Comparison of ENCODE assay signal across 11 cellular contexts in genomic region chr6:21005816-21006553, GRCh38.
DNase-seq lines count a peak whose midpoint lies in the region; ATAC-seq and TF ChIP-seq lines count a peak whose summit lies in the region.
"Had no signal": no experiment of that assay in that cellular context is flagged by ENCODE, and none has a peak within 500 bp of the region (broad histone marks: within the 10 kb centered on the region; RNA-seq: fewer than 3 reads in every experiment).

No MANE protein-coding gene starts in this region.

- peaks cover 5% of the 10 kb centered on the region for H3F3A ChIP-seq in PC-3 (ENCODE audit: low read length, unreplicated experiment)

- H2AFZ ChIP-seq in PC-3 (ENCODE audit: low read length): no peak overlapping the region

- peak; percentile 87 for DNase-seq in A172 (ENCODE audit: low spot score)
- DNase-seq in PC-3: peak; percentile 98
- DNase-seq in fibroblast of gingiva (ENCODE audit: low read depth): peak; percentile 70
- DNase-seq in retina: no peak
- DNase-seq in KG1 (lab: John Stamatoyannopoulos, UW): no peak
- DNase-seq in NCI-H1417 treated with DMSO at 0.1 percent for 48 hours (lab: John Stamatoyannopoulos, UW): no peak
- DNase-seq: cortex of kidney, MM.1S had no signal

- peak overlapping the region; percentile 7 for H3K4me3 ChIP-seq in PC-3 (ENCODE audit: low read length)
- H3K4me3 ChIP-seq: BLaER1 treated with 17β-estradiol and CSF1 and Interleukin-3, amounts not matched to agents 10 nM and 100 nM had no signal

- H3K9me2 ChIP-seq in PC-3 (replicated peaks; ENCODE audit: low read length): no peaks in the 10 kb centered on the region

- no peaks in the 10 kb centered on the region for H4K20me1 ChIP-seq in PC-3 (ENCODE audit: low read length)
- H4K20me1 ChIP-seq: BLaER1 treated with 17β-estradiol and CSF1 and Interleukin-3, amounts not matched to agents 10 nM and 100 nM had no signal

- H3K27me3 ChIP-seq in PC-3 (ENCODE audit: low read length): no peaks in the 10 kb centered on the region
- H3K27me3 ChIP-seq: BLaER1 treated with 17β-estradiol and CSF1 and Interleukin-3, amounts not matched to agents 10 nM and 100 nM had no signal

- intact Hi-C loops in PC-3 (cut with micrococcal nuclease): loop anchor here (1.0 to 5.0 kb wide), 2 partner anchors 16 to 84 kb away; no protein-coding TSS in a partner anchor

- TF ChIP-seq CTCF in PC-3 (conservative IDR thresholded peaks at IDR 0.05; ENCODE audit: low read depth, low read length): no peak

- H3K4me1 ChIP-seq in PC-3 (ENCODE audit: insufficient read depth, low read length): peaks cover 49% of the 10 kb centered on the region

- H3K9me3 ChIP-seq in PC-3 (ENCODE audit: low read length): no peaks in the 10 kb centered on the region

- peak; percentile 47 for ATAC-seq in GM19468 (IDR thresholded peaks at IDR 0.05; ENCODE audit: extremely low read depth, unreplicated experiment)
- peak; percentile 85 for ATAC-seq in PC-3
- no peak for ATAC-seq in GM19023 (IDR thresholded peaks at IDR 0.05; ENCODE audit: unreplicated experiment)

- POLR2A ChIA-PET in PC-3 (lab: Charles Lee; ENCODE audit: unreplicated experiment): no interaction called here

- CTCF ChIA-PET in PC-3 (lab: Charles Lee): interaction anchor here (0.6 to 0.8 kb wide), 2 partner anchors 128 to 638 kb away, joined by 3 to 4 read pairs; no protein-coding TSS in a partner anchor

- peak overlapping the region; percentile 79 for H3K27ac ChIP-seq in PC-3 (ENCODE audit: low read length)
- H3K27ac ChIP-seq: BLaER1 treated with 17β-estradiol and CSF1 and Interleukin-3, amounts not matched to agents 10 nM and 100 nM had no signal

- H3K9ac ChIP-seq in PC-3 (ENCODE audit: low read length): peak overlapping the region; percentile 58
- H3K9ac ChIP-seq: BLaER1 treated with 17β-estradiol and CSF1 and Interleukin-3, amounts not matched to agents 10 nM and 100 nM had no signal

- H3K4me2 ChIP-seq in PC-3 (ENCODE audit: low read length): peak overlapping the region; percentile 59
- H3K4me2 ChIP-seq: BLaER1 treated with 17β-estradiol and CSF1 and Interleukin-3, amounts not matched to agents 10 nM and 100 nM had no signal

- BruUV-seq in PC-3 (replicated peaks; lab: Mats Ljungman, UMichigan): TSS peak; percentile 28

- no peaks in the 10 kb centered on the region for H3K79me2 ChIP-seq in PC-3 (ENCODE audit: low read length)

- no peaks in the 10 kb centered on the region for H3K36me3 ChIP-seq in PC-3 (ENCODE audit: low read depth, low read length)

Comparison
In these comparisons a context has a peak if more than half of its experiments do, and no peak if none do; other contexts are left out.
1. DNase-seq: peak in A172 (single experiment), PC-3 (single experiment) and fibroblast of gingiva (single experiment); none in retina (single experiment), KG1 (single experiment) and NCI-H1417 treated with DMSO at 0.1 percent for 48 hours (single experiment).